ENCODE assay signal across 8 cellular contexts in the genomic region with DNA sequence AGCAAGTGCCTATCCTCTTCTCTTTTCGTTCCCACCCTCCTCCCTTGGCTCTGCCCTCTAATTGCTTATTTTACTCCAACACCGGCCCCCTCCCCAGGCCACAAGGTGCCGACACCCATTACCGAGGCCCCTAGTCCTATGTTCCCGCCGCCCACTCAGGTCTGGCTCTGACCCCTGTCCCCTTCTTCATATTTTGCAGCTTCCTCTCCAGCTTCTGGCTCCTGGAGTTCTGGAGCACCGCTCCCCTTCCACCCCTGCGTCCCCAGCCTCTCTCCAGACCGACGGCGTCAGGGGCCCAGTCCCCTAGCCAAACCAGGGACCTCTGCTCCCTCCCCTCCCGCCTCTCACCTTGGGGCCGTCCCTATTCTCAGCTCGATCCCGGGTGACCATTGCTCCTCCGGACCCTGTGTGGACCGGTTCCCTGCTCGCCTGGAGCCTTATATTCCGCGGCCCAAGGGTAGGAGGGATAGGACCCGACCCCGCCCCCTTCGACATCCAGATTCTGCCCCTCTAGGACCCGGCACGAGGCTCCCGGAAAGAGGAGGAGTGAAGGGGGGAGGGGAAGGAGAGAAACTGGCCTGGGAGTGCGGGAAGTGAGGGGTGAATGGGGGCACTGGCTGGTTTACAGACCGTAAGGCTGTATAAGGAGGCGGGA.
A peak's percentile ranks its signal among the peaks of the same experiment; 100 is the strongest.
DNase-seq lines count a peak whose midpoint lies in the region; ATAC-seq and TF ChIP-seq lines count a peak whose summit lies in the region.

Gene HES7 (minus strand): TSS at position 412 of the 655 bp plus-strand sequence. CDS start 22 bp downstream, at position 390.

- H3K36me3 Mint-ChIP-seq in activated T-cell treated with anti-CD3 and anti-CD28 coated beads, Interleukin-2, amount 50 U/mL, for 24 hours (ENCODE audit: low read depth): peaks cover 2% of the 10 kb centered on the region

- no peaks in the 10 kb centered on the region for H3K9me3 Mint-ChIP-seq in activated T-cell treated with anti-CD3 and anti-CD28 coated beads, Interleukin-2, amount 50 U/mL, for 24 hours

- peak; percentile 57 for DNase-seq in activated T-cell treated with anti-CD3 and anti-CD28 coated beads, Interleukin-2, amount 50 U/mL, for 24 hours
- DNase-seq in activated T-cell treated with anti-CD3 and anti-CD28 coated beads, Interleukin-2, amount 50 U/mL, for 1 hour: no peak
- DNase-seq in SHP77 (lab: John Stamatoyannopoulos, UW) (peak; percentile 61 to 62), fibroblast of mammary gland (ENCODE audit: low read depth) (no peak), skeletal muscle cell (ENCODE audit: low read depth) (no peak), GM19240 (ENCODE audit: insufficient read length, low spot score) (no peak)

- H3K4me3 ChIP-seq in fibroblast of mammary gland (ENCODE audit: control insufficient read depth, low read depth, low read length): peak within 1 kb of the TSS; percentile 48
- H3K4me3 ChIP-seq in skeletal muscle cell (ENCODE audit: low read depth, low read length): peak within 1 kb of the TSS; percentile 71

- ATAC-seq in HG02678 (IDR thresholded peaks at IDR 0.05; ENCODE audit: unreplicated experiment) (no peak), HG03139 (IDR thresholded peaks at IDR 0.05; ENCODE audit: unreplicated experiment) (no peak)

- peak within 1 kb of the TSS; percentile 82 for H3K4me3 Mint-ChIP-seq in activated T-cell treated with anti-CD3 and anti-CD28 coated beads, Interleukin-2, amount 50 U/mL, for 24 hours

- peak within 1 kb of the TSS; percentile 97 for H3K27ac Mint-ChIP-seq in activated T-cell treated with anti-CD3 and anti-CD28 coated beads, Interleukin-2, amount 50 U/mL, for 24 hours

- no peak for TF ChIP-seq CTCF in fibroblast of mammary gland (conservative IDR thresholded peaks at IDR 0.05; ENCODE audit: control insufficient read depth, insufficient read depth, low read depth, low read length)

- peaks cover 43% of the 10 kb centered on the region for H3K27me3 Mint-ChIP-seq in activated T-cell treated with anti-CD3 and anti-CD28 coated beads, Interleukin-2, amount 50 U/mL, for 24 hours

- peaks cover 69% of the 10 kb centered on the region for H3K4me1 Mint-ChIP-seq in activated T-cell treated with anti-CD3 and anti-CD28 coated beads, Interleukin-2, amount 50 U/mL, for 24 hours (ENCODE audit: low read depth)

Comparison
In these comparisons a context has a peak if more than half of its experiments do, and no peak if none do; other contexts are left out.
1. DNase-seq: peak in activated T-cell treated with anti-CD3 and anti-CD28 coated beads, Interleukin-2, amount 50 U/mL, for 24 hours (single experiment) and SHP77 (2 of 2); none in activated T-cell treated with anti-CD3 and anti-CD28 coated beads, Interleukin-2, amount 50 U/mL, for 1 hour (single experiment), fibroblast of mammary gland (single experiment), skeletal muscle cell (single experiment) and GM19240 (single experiment).